Comparison of ENCODE assay signal across 2 cellular contexts in the genomic region with DNA sequence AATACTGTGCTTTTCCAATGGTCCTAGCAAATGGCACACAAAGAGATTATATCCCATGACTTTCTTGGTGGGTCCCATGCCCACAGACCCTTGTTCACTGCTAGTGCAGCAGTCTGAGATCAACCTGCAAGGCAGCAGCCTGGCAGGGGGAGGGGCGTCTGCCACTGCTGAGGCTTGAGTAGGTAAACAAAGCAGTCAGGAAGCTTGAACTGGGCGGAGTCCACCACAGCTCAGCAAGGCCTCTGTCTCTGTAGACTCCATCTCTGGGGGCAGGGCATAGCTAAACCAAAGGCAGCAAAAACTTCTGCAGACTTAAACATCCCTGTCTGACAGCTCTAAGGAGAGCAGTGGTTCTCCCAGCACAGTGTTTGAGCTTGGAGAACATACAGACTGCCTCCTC.
TF ChIP-seq lines count a peak whose summit lies in the region.

No MANE protein-coding gene starts in this region.

TF ChIP-seq in A549, 52 proteins besides CTCF, POLR2A, EP300 and RAD21:
- TF ChIP-seq JUN (IDR thresholded peaks at IDR 0.05): no peak
- TF ChIP-seq, protein P1, sequence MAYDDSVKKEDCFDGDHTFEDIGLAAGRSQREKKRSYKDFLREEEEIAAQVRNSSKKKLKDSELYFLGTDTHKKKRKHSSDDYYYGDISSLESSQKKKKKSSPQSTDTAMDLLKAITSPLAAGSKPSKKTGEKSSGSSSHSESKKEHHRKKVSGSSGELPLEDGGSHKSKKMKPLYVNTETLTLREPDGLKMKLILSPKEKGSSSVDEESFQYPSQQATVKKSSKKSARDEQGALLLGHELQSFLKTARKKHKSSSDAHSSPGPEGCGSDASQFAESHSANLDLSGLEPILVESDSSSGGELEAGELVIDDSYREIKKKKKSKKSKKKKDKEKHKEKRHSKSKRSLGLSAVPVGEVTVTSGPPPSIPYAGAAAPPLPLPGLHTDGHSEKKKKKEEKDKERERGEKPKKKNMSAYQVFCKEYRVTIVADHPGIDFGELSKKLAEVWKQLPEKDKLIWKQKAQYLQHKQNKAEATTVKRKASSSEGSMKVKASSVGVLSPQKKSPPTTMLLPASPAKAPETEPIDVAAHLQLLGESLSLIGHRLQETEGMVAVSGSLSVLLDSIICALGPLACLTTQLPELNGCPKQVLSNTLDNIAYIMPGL (CRISPR knock-in tag; IDR thresholded peaks at IDR 0.05; ENCODE audit: borderline replicate concordance): no peak
- TF ChIP-seq KDM5A (IDR thresholded peaks at IDR 0.05): no peak
- TF ChIP-seq, protein P2, sequence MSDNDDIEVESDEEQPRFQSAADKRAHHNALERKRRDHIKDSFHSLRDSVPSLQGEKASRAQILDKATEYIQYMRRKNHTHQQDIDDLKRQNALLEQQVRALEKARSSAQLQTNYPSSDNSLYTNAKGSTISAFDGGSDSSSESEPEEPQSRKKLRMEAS (IDR thresholded peaks at IDR 0.05): no peak
- TF ChIP-seq EHF (CRISPR knock-in tag; IDR thresholded peaks at IDR 0.05): no peak
- no peak for TF ChIP-seq FOXS1 (CRISPR knock-in tag; IDR thresholded peaks at IDR 0.05)
- TF ChIP-seq TFCP2L1 (CRISPR knock-in tag; IDR thresholded peaks at IDR 0.05): no peak
- TF ChIP-seq CHD2 (IDR thresholded peaks at IDR 0.05; ENCODE audit: low read length, partially characterized antibody): no peak
- TF ChIP-seq HEYL (CRISPR knock-in tag; IDR thresholded peaks at IDR 0.05): no peak
- TF ChIP-seq, protein P3, sequence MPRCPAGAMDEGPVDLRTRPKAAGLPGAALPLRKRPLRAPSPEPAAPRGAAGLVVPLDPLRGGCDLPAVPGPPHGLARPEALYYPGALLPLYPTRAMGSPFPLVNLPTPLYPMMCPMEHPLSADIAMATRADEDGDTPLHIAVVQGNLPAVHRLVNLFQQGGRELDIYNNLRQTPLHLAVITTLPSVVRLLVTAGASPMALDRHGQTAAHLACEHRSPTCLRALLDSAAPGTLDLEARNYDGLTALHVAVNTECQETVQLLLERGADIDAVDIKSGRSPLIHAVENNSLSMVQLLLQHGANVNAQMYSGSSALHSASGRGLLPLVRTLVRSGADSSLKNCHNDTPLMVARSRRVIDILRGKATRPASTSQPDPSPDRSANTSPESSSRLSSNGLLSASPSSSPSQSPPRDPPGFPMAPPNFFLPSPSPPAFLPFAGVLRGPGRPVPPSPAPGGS (IDR thresholded peaks at IDR 0.05): no peak
- no peak for TF ChIP-seq CBX8 (IDR thresholded peaks at IDR 0.05)
- no peak for TF ChIP-seq ZFP36 (IDR thresholded peaks at IDR 0.05; ENCODE audit: borderline replicate concordance, partially characterized antibody)
- TF ChIP-seq NFE2L2 (conservative IDR thresholded peaks at IDR 0.05; ENCODE audit: low read length): no peak
- TF ChIP-seq, protein P4, sequence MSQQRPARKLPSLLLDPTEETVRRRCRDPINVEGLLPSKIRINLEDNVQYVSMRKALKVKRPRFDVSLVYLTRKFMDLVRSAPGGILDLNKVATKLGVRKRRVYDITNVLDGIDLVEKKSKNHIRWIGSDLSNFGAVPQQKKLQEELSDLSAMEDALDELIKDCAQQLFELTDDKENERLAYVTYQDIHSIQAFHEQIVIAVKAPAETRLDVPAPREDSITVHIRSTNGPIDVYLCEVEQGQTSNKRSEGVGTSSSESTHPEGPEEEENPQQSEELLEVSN (IDR thresholded peaks at IDR 0.05; ENCODE audit: borderline replicate concordance, low read depth): no peak
- no peak for TF ChIP-seq ZNF302 (CRISPR knock-in tag; IDR thresholded peaks at IDR 0.05)
- no peak for TF ChIP-seq HOXB13 (CRISPR knock-in tag; IDR thresholded peaks at IDR 0.05; ENCODE audit: low read depth)
- no peak for TF ChIP-seq SREBF2 (IDR thresholded peaks at IDR 0.05)
- no peak for TF ChIP-seq MAFK (IDR thresholded peaks at IDR 0.05; ENCODE audit: partially characterized antibody)

TF ChIP-seq in H1, 55 proteins besides CTCF, POLR2A, EP300 and RAD21:
- no peak for TF ChIP-seq CREB1 (IDR thresholded peaks at IDR 0.05)
- TF ChIP-seq YY1 (IDR thresholded peaks at IDR 0.05; ENCODE audit: low read depth, low read length): no peak
- TF ChIP-seq ASH2L (IDR thresholded peaks at IDR 0.05; ENCODE audit: low read length): no peak
- no peak for TF ChIP-seq CTBP2 (IDR thresholded peaks at IDR 0.05; ENCODE audit: borderline replicate concordance, insufficient read depth, insufficient read length, low read length)
- TF ChIP-seq SIX5 (IDR thresholded peaks at IDR 0.05; ENCODE audit: low read depth, low read length): no peak
